1 cellular context compared by ENCODE assay signal in the genomic region with DNA sequence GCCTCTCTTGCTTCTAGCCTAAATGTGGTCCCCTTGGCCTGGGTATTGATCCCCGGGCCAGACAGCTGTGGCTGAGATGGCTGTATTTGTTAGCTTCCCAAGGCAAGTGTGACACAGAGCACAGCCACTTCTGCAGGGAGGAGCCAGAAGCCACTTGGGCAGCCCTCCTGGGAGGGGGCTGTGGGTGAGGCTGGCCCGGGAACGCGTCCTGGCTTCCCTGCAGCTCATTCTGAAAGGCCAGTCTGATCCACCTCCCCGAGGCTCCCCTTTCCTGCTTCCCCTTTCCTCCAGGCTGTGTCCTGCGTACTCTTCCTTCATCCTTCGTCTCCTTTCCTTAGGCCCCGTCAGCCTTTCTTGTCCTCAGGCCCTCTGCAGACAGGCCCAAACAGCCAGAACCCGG.
TF ChIP-seq lines count a peak whose summit lies in the region.

No MANE protein-coding gene starts in this region.

TF ChIP-seq in HepG2, 621 proteins besides CTCF, POLR2A, EP300 and RAD21:
- peak; percentile 18 for TF ChIP-seq RBM22 (optimal IDR thresholded peaks at IDR 0.05; ENCODE audit: low read length)
- TF ChIP-seq AGO2 (optimal IDR thresholded peaks at IDR 0.05; ENCODE audit: low read depth, low read length), result peak; percentile 42
- TF ChIP-seq KMT2B (CRISPR knock-in tag; IDR thresholded peaks at IDR 0.05), result no peak
- TF ChIP-seq ZNF737 (CRISPR knock-in tag; IDR thresholded peaks at IDR 0.05; ENCODE audit: borderline replicate concordance), result 0 out of 2 replicates have a peak, but pooled peaks have one; percentile 23
- no peak for TF ChIP-seq ZSCAN31 (CRISPR knock-in tag; IDR thresholded peaks at IDR 0.05; ENCODE audit: low read depth)
- no peak for TF ChIP-seq SSRP1 (CRISPR knock-in tag; IDR thresholded peaks at IDR 0.05)
- TF ChIP-seq, protein P1, sequence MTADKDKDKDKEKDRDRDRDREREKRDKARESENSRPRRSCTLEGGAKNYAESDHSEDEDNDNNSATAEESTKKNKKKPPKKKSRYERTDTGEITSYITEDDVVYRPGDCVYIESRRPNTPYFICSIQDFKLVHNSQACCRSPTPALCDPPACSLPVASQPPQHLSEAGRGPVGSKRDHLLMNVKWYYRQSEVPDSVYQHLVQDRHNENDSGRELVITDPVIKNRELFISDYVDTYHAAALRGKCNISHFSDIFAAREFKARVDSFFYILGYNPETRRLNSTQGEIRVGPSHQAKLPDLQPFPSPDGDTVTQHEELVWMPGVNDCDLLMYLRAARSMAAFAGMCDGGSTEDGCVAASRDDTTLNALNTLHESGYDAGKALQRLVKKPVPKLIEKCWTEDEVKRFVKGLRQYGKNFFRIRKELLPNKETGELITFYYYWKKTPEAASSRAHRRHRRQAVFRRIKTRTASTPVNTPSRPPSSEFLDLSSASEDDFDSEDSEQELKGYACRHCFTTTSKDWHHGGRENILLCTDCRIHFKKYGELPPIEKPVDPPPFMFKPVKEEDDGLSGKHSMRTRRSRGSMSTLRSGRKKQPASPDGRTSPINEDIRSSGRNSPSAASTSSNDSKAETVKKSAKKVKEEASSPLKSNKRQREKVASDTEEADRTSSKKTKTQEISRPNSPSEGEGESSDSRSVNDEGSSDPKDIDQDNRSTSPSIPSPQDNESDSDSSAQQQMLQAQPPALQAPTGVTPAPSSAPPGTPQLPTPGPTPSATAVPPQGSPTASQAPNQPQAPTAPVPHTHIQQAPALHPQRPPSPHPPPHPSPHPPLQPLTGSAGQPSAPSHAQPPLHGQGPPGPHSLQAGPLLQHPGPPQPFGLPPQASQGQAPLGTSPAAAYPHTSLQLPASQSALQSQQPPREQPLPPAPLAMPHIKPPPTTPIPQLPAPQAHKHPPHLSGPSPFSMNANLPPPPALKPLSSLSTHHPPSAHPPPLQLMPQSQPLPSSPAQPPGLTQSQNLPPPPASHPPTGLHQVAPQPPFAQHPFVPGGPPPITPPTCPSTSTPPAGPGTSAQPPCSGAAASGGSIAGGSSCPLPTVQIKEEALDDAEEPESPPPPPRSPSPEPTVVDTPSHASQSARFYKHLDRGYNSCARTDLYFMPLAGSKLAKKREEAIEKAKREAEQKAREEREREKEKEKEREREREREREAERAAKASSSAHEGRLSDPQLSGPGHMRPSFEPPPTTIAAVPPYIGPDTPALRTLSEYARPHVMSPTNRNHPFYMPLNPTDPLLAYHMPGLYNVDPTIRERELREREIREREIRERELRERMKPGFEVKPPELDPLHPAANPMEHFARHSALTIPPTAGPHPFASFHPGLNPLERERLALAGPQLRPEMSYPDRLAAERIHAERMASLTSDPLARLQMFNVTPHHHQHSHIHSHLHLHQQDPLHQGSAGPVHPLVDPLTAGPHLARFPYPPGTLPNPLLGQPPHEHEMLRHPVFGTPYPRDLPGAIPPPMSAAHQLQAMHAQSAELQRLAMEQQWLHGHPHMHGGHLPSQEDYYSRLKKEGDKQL (CRISPR knock-in tag; IDR thresholded peaks at IDR 0.05; ENCODE audit: low read depth), result no peak
